9 cellular contexts compared by ENCODE assay signal in genomic region chr2:45458909-45459563, GRCh38.
DNase-seq lines count a peak whose midpoint lies in the region; ATAC-seq and TF ChIP-seq lines count a peak whose summit lies in the region.
"Had no signal": no experiment of that assay in that cellular context is flagged by ENCODE, and none has a peak within 500 bp of the region (broad histone marks: within the 10 kb centered on the region; RNA-seq: fewer than 3 reads in every experiment).

No MANE protein-coding gene starts in this region.

- no peak overlapping the region for H3K27ac Mint-ChIP-seq in activated CD4-positive, alpha-beta memory T cell treated with anti-CD3 and anti-CD28 coated beads for 36 hours

- TF ChIP-seq CTCF in 22Rv1 (IDR thresholded peaks at IDR 0.05) (no peak), ascending aorta (IDR thresholded peaks at IDR 0.05) (no peak)

- TF ChIP-seq RAD21 in Ishikawa (IDR thresholded peaks at IDR 0.05; ENCODE audit: low read depth): no peak

- ATAC-seq in HG03457 (IDR thresholded peaks at IDR 0.05; ENCODE audit: unreplicated experiment): no peak
- no peak for ATAC-seq in HG02798 (IDR thresholded peaks at IDR 0.05; ENCODE audit: poor library complexity, unreplicated experiment)

- H3K36me3 Mint-ChIP-seq in activated CD4-positive, alpha-beta memory T cell treated with anti-CD3 and anti-CD28 coated beads for 36 hours: peaks cover 15% of the 10 kb centered on the region

- H3K36me3 ChIP-seq in ascending aorta: no peaks in the 10 kb centered on the region

- CTCF ChIA-PET in activated CD4-positive, alpha-beta memory T cell treated with anti-CD3 and anti-CD28 coated beads for 36 hours (lab: Charles Lee): no interaction called here

- intact Hi-C loops in ascending aorta (cut with DNase I): no loop called here
- intact Hi-C loops in activated CD4-positive, alpha-beta memory T cell treated with anti-CD3 and anti-CD28 coated beads for 36 hours (cut with micrococcal nuclease): no loop called here

- no peaks in the 10 kb centered on the region for H3K9me3 Mint-ChIP-seq in activated CD4-positive, alpha-beta memory T cell treated with anti-CD3 and anti-CD28 coated beads for 36 hours
- H3K9me3 Mint-ChIP-seq: CD4-positive, CD25-positive, alpha-beta regulatory T cell had no signal

- no peaks in the 10 kb centered on the region for H3K9me3 ChIP-seq in ascending aorta

- peak overlapping the region; percentile 43; the same call in 1 of the 2 replicates for H3K27ac ChIP-seq in 22Rv1
- H3K27ac ChIP-seq in ascending aorta: peak overlapping the region; percentile 72 to 81

- H3K4me1 Mint-ChIP-seq in activated CD4-positive, alpha-beta memory T cell treated with anti-CD3 and anti-CD28 coated beads for 36 hours (ENCODE audit: low read depth): no peaks in the 10 kb centered on the region

- no peak for TF ChIP-seq EP300 in Ishikawa (IDR thresholded peaks at IDR 0.05; ENCODE audit: borderline replicate concordance)

- no peak overlapping the region for H3K4me3 ChIP-seq in ascending aorta

- H3K4me1 ChIP-seq in ascending aorta: peaks cover 0 to 15% of the 10 kb centered on the region in 2 donors

- DNase-seq in ascending aorta (ENCODE audit: low spot score in 2 of 2): peak; percentile 9 to 69
- DNase-seq in islet precursor cell: peak; percentile 83
- DNase-seq in activated CD4-positive, alpha-beta memory T cell treated with anti-CD3 and anti-CD28 coated beads for 36 hours: no peak
- DNase-seq in stimulated activated naive CD4-positive, alpha-beta T cell treated with Interleukin-2 at 50 U/mL for 16 hours (lab: John Stamatoyannopoulos, UW): no peak
- DNase-seq: CD4-positive, CD25-positive, alpha-beta regulatory T cell had no signal

- no peak overlapping the region for H3K4me3 Mint-ChIP-seq in activated CD4-positive, alpha-beta memory T cell treated with anti-CD3 and anti-CD28 coated beads for 36 hours
- H3K4me3 Mint-ChIP-seq: CD4-positive, CD25-positive, alpha-beta regulatory T cell had no signal

- POLR2A ChIA-PET in activated CD4-positive, alpha-beta memory T cell treated with anti-CD3 and anti-CD28 coated beads for 36 hours (lab: Charles Lee): no interaction called here

- H3K27me3 Mint-ChIP-seq in activated CD4-positive, alpha-beta memory T cell treated with anti-CD3 and anti-CD28 coated beads for 36 hours: no peaks in the 10 kb centered on the region
- H3K27me3 Mint-ChIP-seq: CD4-positive, CD25-positive, alpha-beta regulatory T cell had no signal

- H3K27me3 ChIP-seq in ascending aorta: no peaks in the 10 kb centered on the region

TF ChIP-seq in Ishikawa, 13 proteins besides CTCF, POLR2A, EP300 and RAD21:
- TF ChIP-seq CREB1 (IDR thresholded peaks at IDR 0.05; ENCODE audit: low read depth) (no peak), EGR1 (IDR thresholded peaks at IDR 0.05) (no peak), ZBTB7A (IDR thresholded peaks at IDR 0.05; ENCODE audit: low read depth) (no peak), TEAD4 (IDR thresholded peaks at IDR 0.05) (peak; percentile 88), CEBPB (IDR thresholded peaks at IDR 0.05) (no peak), TAF1 (IDR thresholded peaks at IDR 0.05; ENCODE audit: low read depth) (no peak), USF1 (IDR thresholded peaks at IDR 0.05) (no peak), TCF12 (IDR thresholded peaks at IDR 0.05; ENCODE audit: low read depth) (no peak), NFIC (IDR thresholded peaks at IDR 0.05) (no peak), YY1 (IDR thresholded peaks at IDR 0.05; ENCODE audit: low read depth) (no peak), FOXM1 (IDR thresholded peaks at IDR 0.05; ENCODE audit: borderline replicate concordance, low read depth) (no peak)
- TF ChIP-seq, protein P1, sequence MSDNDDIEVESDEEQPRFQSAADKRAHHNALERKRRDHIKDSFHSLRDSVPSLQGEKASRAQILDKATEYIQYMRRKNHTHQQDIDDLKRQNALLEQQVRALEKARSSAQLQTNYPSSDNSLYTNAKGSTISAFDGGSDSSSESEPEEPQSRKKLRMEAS (IDR thresholded peaks at IDR 0.05): peak; percentile 64
- TF ChIP-seq, protein P2, sequence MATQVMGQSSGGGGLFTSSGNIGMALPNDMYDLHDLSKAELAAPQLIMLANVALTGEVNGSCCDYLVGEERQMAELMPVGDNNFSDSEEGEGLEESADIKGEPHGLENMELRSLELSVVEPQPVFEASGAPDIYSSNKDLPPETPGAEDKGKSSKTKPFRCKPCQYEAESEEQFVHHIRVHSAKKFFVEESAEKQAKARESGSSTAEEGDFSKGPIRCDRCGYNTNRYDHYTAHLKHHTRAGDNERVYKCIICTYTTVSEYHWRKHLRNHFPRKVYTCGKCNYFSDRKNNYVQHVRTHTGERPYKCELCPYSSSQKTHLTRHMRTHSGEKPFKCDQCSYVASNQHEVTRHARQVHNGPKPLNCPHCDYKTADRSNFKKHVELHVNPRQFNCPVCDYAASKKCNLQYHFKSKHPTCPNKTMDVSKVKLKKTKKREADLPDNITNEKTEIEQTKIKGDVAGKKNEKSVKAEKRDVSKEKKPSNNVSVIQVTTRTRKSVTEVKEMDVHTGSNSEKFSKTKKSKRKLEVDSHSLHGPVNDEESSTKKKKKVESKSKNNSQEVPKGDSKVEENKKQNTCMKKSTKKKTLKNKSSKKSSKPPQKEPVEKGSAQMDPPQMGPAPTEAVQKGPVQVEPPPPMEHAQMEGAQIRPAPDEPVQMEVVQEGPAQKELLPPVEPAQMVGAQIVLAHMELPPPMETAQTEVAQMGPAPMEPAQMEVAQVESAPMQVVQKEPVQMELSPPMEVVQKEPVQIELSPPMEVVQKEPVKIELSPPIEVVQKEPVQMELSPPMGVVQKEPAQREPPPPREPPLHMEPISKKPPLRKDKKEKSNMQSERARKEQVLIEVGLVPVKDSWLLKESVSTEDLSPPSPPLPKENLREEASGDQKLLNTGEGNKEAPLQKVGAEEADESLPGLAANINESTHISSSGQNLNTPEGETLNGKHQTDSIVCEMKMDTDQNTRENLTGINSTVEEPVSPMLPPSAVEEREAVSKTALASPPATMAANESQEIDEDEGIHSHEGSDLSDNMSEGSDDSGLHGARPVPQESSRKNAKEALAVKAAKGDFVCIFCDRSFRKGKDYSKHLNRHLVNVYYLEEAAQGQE (IDR thresholded peaks at IDR 0.05; ENCODE audit: low read depth): no peak

Comparison
In these comparisons a context has a peak if more than half of its experiments do, and no peak if none do; other contexts are left out.
1. DNase-seq: peak in ascending aorta (2 of 2) and islet precursor cell (single experiment); none in activated CD4-positive, alpha-beta memory T cell treated with anti-CD3 and anti-CD28 coated beads for 36 hours (single experiment) and stimulated activated naive CD4-positive, alpha-beta T cell treated with Interleukin-2 at 50 U/mL for 16 hours (single experiment).